13 cellular contexts compared by ENCODE assay signal in the genomic region with DNA sequence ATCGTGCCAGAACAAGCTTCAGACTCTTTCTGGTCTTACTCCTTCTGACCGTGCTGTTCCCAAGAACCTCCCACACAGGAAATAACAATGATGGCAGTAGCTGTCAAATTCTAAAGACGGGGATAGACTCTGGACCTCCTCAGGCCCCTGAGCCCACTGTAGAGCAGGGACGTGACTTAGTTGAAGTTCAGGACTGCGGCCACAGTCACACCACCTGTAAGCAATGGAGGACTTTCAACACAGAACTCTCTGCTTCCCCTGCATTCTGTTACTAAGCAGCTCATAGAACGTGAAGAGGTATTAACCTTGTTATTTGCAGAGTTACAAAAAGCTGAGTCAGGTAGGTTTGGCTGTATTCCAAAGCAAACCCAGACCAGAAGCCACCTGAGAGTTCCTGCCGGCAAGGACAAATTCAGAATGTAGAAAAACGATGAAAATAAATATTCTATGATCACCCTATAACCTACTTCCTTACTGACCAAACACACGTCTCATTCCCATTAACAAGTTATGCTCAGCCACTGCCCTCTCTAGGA. TPM values are rescaled to one million over a fixed set of nuclear protein-coding genes. Genes with fewer than 3 reads are reported as not detected.
DNase-seq lines count a peak whose midpoint lies in the region; ATAC-seq, FAIRE-seq and TF ChIP-seq lines count a peak whose summit lies in the region.
"Had no signal": no experiment of that assay in that cellular context is flagged by ENCODE, and none has a peak within 500 bp of the region (broad histone marks: within the 10 kb centered on the region; RNA-seq: fewer than 3 reads in every experiment).

No MANE protein-coding gene starts in this region.

- H3K56ac ChIP-seq in H9 (ENCODE audit: insufficient read length, low read depth, low read length), result no peak overlapping the region

- H3K9ac ChIP-seq in H9 (ENCODE audit: extremely low read depth, insufficient read length, low read length), result no peak overlapping the region

- no peaks in the 10 kb centered on the region for H3K4me1 Mint-ChIP-seq in H9

- H3K18ac ChIP-seq in H9 (ENCODE audit: insufficient read length, low read depth, low read length), result no peak overlapping the region

- H3K4me3 ChIP-seq in kidney epithelial cell (ENCODE audit: low read depth, low read length) (no peak overlapping the region), upper lobe of right lung (no peak overlapping the region)

- no peak overlapping the region for H2AFZ ChIP-seq in H9 (ENCODE audit: low read length)

- no peak overlapping the region for H2BK12ac ChIP-seq in H9 (ENCODE audit: insufficient read length, low read depth, low read length)

- no peak overlapping the region for H3K27ac Mint-ChIP-seq in H9
- H3K27ac Mint-ChIP-seq: activated T-cell treated with anti-CD3 and anti-CD28 coated beads, Interleukin-2, amount 50 U/mL, for 24 hours had no signal

- WGBS in H9 (ENCODE audit: extremely low coverage, insufficient read length, low lambda C conversion rate), result no CpG with 5 or more reads among the region's 9 CpGs

- H4K91ac ChIP-seq in H9 (ENCODE audit: insufficient read length, low read depth, low read length), result no peak overlapping the region

- H2BK20ac ChIP-seq in H9 (ENCODE audit: low read depth, low read length, poor library complexity, severe bottlenecking), result no peak overlapping the region

- H4K5ac ChIP-seq in H9 (ENCODE audit: insufficient read length, low read depth, low read length), result no peak overlapping the region

- no peak for TF ChIP-seq CTCF in kidney epithelial cell (IDR thresholded peaks at IDR 0.05; ENCODE audit: insufficient read depth, low read length, poor library complexity, severe bottlenecking)
- no peak for TF ChIP-seq CTCF in upper lobe of right lung (IDR thresholded peaks at IDR 0.05)
- TF ChIP-seq CTCF in H9 (conservative IDR thresholded peaks at IDR 0.05), result no peak

- no peak overlapping the region for H3K23ac ChIP-seq in H9 (ENCODE audit: insufficient read length, low read depth, low read length)

- H3T11ph ChIP-seq in H9 (ENCODE audit: low read length), result no peak overlapping the region

- no peaks in the 10 kb centered on the region for H3K79me1 ChIP-seq in H9 (ENCODE audit: insufficient read depth, low read depth, low read length, poor library complexity, severe bottlenecking)

- no peak overlapping the region for H2BK5ac ChIP-seq in H9 (ENCODE audit: insufficient read length, low read length)

- H3K9me3 Mint-ChIP-seq in H9, result peaks cover 0 to 8% of the 10 kb centered on the region in 2 experiments; a peak in 2 of 5 replicates

- H2BK15ac ChIP-seq in H9 (ENCODE audit: low read depth, low read length), result no peak overlapping the region

- no peak for FAIRE-seq in RCC 7860 (lab: Jason Lieb, UNC)

- no peak overlapping the region for H3K4me2 ChIP-seq in H9 (ENCODE audit: insufficient read depth, insufficient read length, low read length)

- no peak overlapping the region for H3K14ac ChIP-seq in H9 (ENCODE audit: insufficient read depth, low read length)

- intact Hi-C loops in upper lobe of right lung (cut with DNase I), result no loop called here

- H3K79me2 ChIP-seq in H9 (ENCODE audit: insufficient read depth, low read length), result no peaks in the 10 kb centered on the region

- H3K36me3 ChIP-seq in kidney epithelial cell (ENCODE audit: control insufficient read depth, insufficient read depth, low read length) (no peaks in the 10 kb centered on the region), upper lobe of right lung (no peaks in the 10 kb centered on the region)

- no peak overlapping the region for H2BK120ac ChIP-seq in H9 (ENCODE audit: low read depth, low read length, poor library complexity, severe bottlenecking)

- peak; percentile 89 for ATAC-seq in upper lobe of right lung
- no peak for ATAC-seq in HG03025 (IDR thresholded peaks at IDR 0.05; ENCODE audit: low FRiP score, unreplicated experiment)

- H3K27ac ChIP-seq in upper lobe of right lung (peak overlapping the region; percentile 75), H9 (ENCODE audit: insufficient read length, low read depth, low read length) (no peak overlapping the region)

- H3K27me3 Mint-ChIP-seq in H9 (ENCODE audit: low read depth), result no peaks in the 10 kb centered on the region
- H3K27me3 Mint-ChIP-seq: activated T-cell treated with anti-CD3 and anti-CD28 coated beads, Interleukin-2, amount 50 U/mL, for 24 hours had no signal

- no peaks in the 10 kb centered on the region for H3K23me2 ChIP-seq in H9 (ENCODE audit: insufficient read length, low read depth, low read length, poor library complexity, severe bottlenecking)

- no peaks in the 10 kb centered on the region; a peak in 1 of 7 replicates for H3K36me3 Mint-ChIP-seq in H9 (ENCODE audit: insufficient read depth in 1 of 3, low read depth in 3 of 3)

- no peaks in the 10 kb centered on the region for H3K4me1 ChIP-seq in upper lobe of right lung
- H3K4me1 ChIP-seq in H9 (ENCODE audit: insufficient read depth, low read length), result no peaks in the 10 kb centered on the region

- H3K4ac ChIP-seq in H9 (ENCODE audit: low read depth, low read length), result no peak overlapping the region

- no peak overlapping the region for H3K4me3 Mint-ChIP-seq in H9
- H3K4me3 Mint-ChIP-seq: activated T-cell treated with anti-CD3 and anti-CD28 coated beads, Interleukin-2, amount 50 U/mL, for 24 hours had no signal

- H4K20me1 ChIP-seq in H9 (ENCODE audit: control insufficient read depth, insufficient read depth, insufficient read length), result no peaks in the 10 kb centered on the region

- no peak overlapping the region for H2AK5ac ChIP-seq in H9 (ENCODE audit: insufficient read length, low read length)

- no peaks in the 10 kb centered on the region for H3K27me3 ChIP-seq in kidney epithelial cell (ENCODE audit: control insufficient read depth, insufficient read depth, low read length)
- no peaks in the 10 kb centered on the region for H3K27me3 ChIP-seq in upper lobe of right lung
- no peaks in the 10 kb centered on the region for H3K27me3 ChIP-seq in H9 (ENCODE audit: insufficient read depth, low read length)

- H3K9me3 ChIP-seq in upper lobe of right lung (no peaks in the 10 kb centered on the region), H9 (ENCODE audit: control insufficient read depth, low read depth, low read length) (no peaks in the 10 kb centered on the region)

- H4K8ac ChIP-seq in H9 (replicated peaks; ENCODE audit: insufficient read length, low read depth, low read length), result no peak overlapping the region

- DNase-seq in NCI-H1092 treated with DMSO at 0.1 percent for 48 hours (lab: John Stamatoyannopoulos, UW) (peak; percentile 25), RCC 7860 (ENCODE audit: low spot score) (peak; percentile 11), kidney epithelial cell (ENCODE audit: low read depth) (peak; percentile 28), upper lobe of right lung (no peak), H9 (no peak)
- DNase-seq in stimulated activated CD4-positive, alpha-beta T cell treated with anti-CD3 and anti-CD28 coated beads, Interleukin-12 subunit alpha, Interleukin-12 subunit beta, amount 100 ng/mL, for 4 hours, result no peak
- DNase-seq: activated T-cell treated with anti-CD3 and anti-CD28 coated beads, Interleukin-2, amount 50 U/mL, for 24 hours; central memory CD4-positive, alpha-beta T cell; glutamatergic neuron; NCI-H526 treated with DMSO at 0.1 percent for 48 hours; stimulated activated CD4-positive, alpha-beta T cell treated with anti-CD3 and anti-CD28 coated beads, Interleukin-15, amount 100 ng/mL, for 24 hours; T1000 had no signal

RNA-seq across cellular contexts. Expression of gene TMEM45B, which starts 12.7 kb away (rescaled TPM):
- total RNA-seq in kidney epithelial cell, result 2.3 and 2.8 TPM in 2 replicates
- 16.4 TPM for total RNA-seq in upper lobe of right lung
- 0.35 and 0.70 TPM in 2 replicates for total RNA-seq in H9 (2021)

Comparison
In these comparisons a context has a peak if more than half of its experiments do, and no peak if none do; other contexts are left out.
1. DNase-seq: peak in NCI-H1092 treated with DMSO at 0.1 percent for 48 hours (single experiment), RCC 7860 (single experiment) and kidney epithelial cell (single experiment); none in upper lobe of right lung (single experiment), stimulated activated CD4-positive, alpha-beta T cell treated with anti-CD3 and anti-CD28 coated beads, Interleukin-12 subunit alpha, Interleukin-12 subunit beta, amount 100 ng/mL, for 4 hours (single experiment) and H9 (single experiment).